ENCODE assay signal across 10 cellular contexts in genomic region chr2:173631123-173631450, GRCh38.
DNase-seq lines count a peak whose midpoint lies in the region; ATAC-seq and TF ChIP-seq lines count a peak whose summit lies in the region.
"Had no signal": no experiment of that assay in that cellular context is flagged by ENCODE, and none has a peak within 500 bp of the region (broad histone marks: within the 10 kb centered on the region; RNA-seq: fewer than 3 reads in every experiment).

No MANE protein-coding gene starts in this region.

- H3K9me3 ChIP-seq in Karpas-422 (ENCODE audit: low read length): no peaks in the 10 kb centered on the region

- peaks cover 29% of the 10 kb centered on the region for H3K27me3 Mint-ChIP-seq in HFFc6 (ENCODE audit: insufficient read depth)
- H3K27me3 Mint-ChIP-seq in mesothelial cell of epicardium (ENCODE audit: low read depth): no peaks in the 10 kb centered on the region

- CTCF ChIA-PET in AG04449 (lab: Yijun Ruan, JAX): no interaction called here

- H3K27ac ChIP-seq in Karpas-422 (ENCODE audit: low read length): no peak overlapping the region
- H3K27ac ChIP-seq: epithelial cell of prostate had no signal

- H3K9me2 ChIP-seq in Karpas-422 (replicated peaks; ENCODE audit: insufficient read depth, low read length): no peaks in the 10 kb centered on the region

- TF ChIP-seq CTCF in AG04449 (IDR thresholded peaks at IDR 0.05; ENCODE audit: insufficient read depth, low read length, missing control alignments) (no peak), HFFc6 (IDR thresholded peaks at IDR 0.05) (no peak), choroid plexus epithelial cell (conservative IDR thresholded peaks at IDR 0.05; ENCODE audit: low read depth, low read length) (no peak), mesothelial cell of epicardium (IDR thresholded peaks at IDR 0.05; ENCODE audit: unreplicated experiment) (no peak)

- H3K27me3 ChIP-seq in Karpas-422 (ENCODE audit: low read length): no peaks in the 10 kb centered on the region

- H3K36me3 ChIP-seq in Karpas-422 (ENCODE audit: insufficient read depth, low read length): no peaks in the 10 kb centered on the region

- DNase-seq in AG04449 (ENCODE audit: low read depth, low spot score) (no peak), HFFc6 (peak; percentile 16), choroid plexus epithelial cell (ENCODE audit: low read depth) (peak; percentile 43), mesothelial cell of epicardium (ENCODE audit: low spot score in 2 of 2, unreplicated experiment in 2 of 2) (no peak), Karpas-422 (no peak)
- DNase-seq in activated CD8-positive, alpha-beta memory T cell treated with anti-CD3 and anti-CD28 coated beads, Interleukin-2, amount 50 U/mL, for 48 hours: no peak
- DNase-seq: stimulated activated CD4-positive, alpha-beta T cell treated with anti-CD3 and anti-CD28 coated beads, Interleukin-15, amount 100 ng/mL, for 24 hours had no signal

- H3K4me3 Mint-ChIP-seq in HFFc6 (peak overlapping the region; percentile 20; the same call in 1 of the 2 replicates), mesothelial cell of epicardium (peak overlapping the region; percentile 37)

- no peak overlapping the region for H3K27ac Mint-ChIP-seq in HFFc6
- peak overlapping the region; percentile 82 for H3K27ac Mint-ChIP-seq in mesothelial cell of epicardium

- no peak overlapping the region for H3K4me2 ChIP-seq in Karpas-422 (ENCODE audit: low read depth, low read length, poor library complexity, severe bottlenecking)

- H3K4me3 ChIP-seq in AG04449 (ENCODE audit: low read depth, low read length) (peak overlapping the region; percentile 10; the same call in 1 of the 2 replicates), choroid plexus epithelial cell (ENCODE audit: low read depth, low read length) (peak overlapping the region; percentile 38), Karpas-422 (ENCODE audit: low read length) (no peak overlapping the region)

- H3K4me1 Mint-ChIP-seq in HFFc6 (ENCODE audit: low read depth) (peaks cover 10% of the 10 kb centered on the region), mesothelial cell of epicardium (peaks cover 8% of the 10 kb centered on the region)

- POLR2A ChIA-PET in AG04449 (lab: Yijun Ruan, JAX): no interaction called here

- H3K9me3 Mint-ChIP-seq in HFFc6 (no peaks in the 10 kb centered on the region), mesothelial cell of epicardium (peaks cover 6% of the 10 kb centered on the region)

- H3K4me1 ChIP-seq in Karpas-422 (ENCODE audit: low read length): no peaks in the 10 kb centered on the region

- H3K79me2 ChIP-seq in Karpas-422 (ENCODE audit: low read length): no peaks in the 10 kb centered on the region

- H3K36me3 Mint-ChIP-seq in HFFc6 (ENCODE audit: low read depth) (no peaks in the 10 kb centered on the region), mesothelial cell of epicardium (no peaks in the 10 kb centered on the region)

- no peak overlapping the region for H2AFZ ChIP-seq in Karpas-422 (ENCODE audit: low read length)

- no peaks in the 10 kb centered on the region for H4K20me1 ChIP-seq in Karpas-422 (ENCODE audit: insufficient read depth, low read depth, low read length)

- no peak overlapping the region for H3K9ac ChIP-seq in Karpas-422 (ENCODE audit: low read length)

- ATAC-seq in HG02852 (IDR thresholded peaks at IDR 0.05; ENCODE audit: unreplicated experiment): no peak
- ATAC-seq in GM18907 (IDR thresholded peaks at IDR 0.05; ENCODE audit: unreplicated experiment): no peak

Comparison
In these comparisons a context has a peak if more than half of its experiments do, and no peak if none do; other contexts are left out.
1. DNase-seq: peak in HFFc6 (single experiment) and choroid plexus epithelial cell (single experiment); none in AG04449 (single experiment), mesothelial cell of epicardium (0 of 2), activated CD8-positive, alpha-beta memory T cell treated with anti-CD3 and anti-CD28 coated beads, Interleukin-2, amount 50 U/mL, for 48 hours (single experiment) and Karpas-422 (single experiment).